ENCODE assay signal across 8 cellular contexts in genomic region chr11:85810871-85811611, GRCh38. TPM values are rescaled to one million over a fixed set of nuclear protein-coding genes. Genes with fewer than 3 reads are reported as not detected.
DNase-seq lines count a peak whose midpoint lies in the region; ATAC-seq lines count a peak whose summit lies in the region.

Gene SYTL2, minus strand, starts transcription at chr11:85811141. Its CDS starts 53,416 bp downstream, at chr11:85757725.

- no peaks in the 10 kb centered on the region for H3K36me3 Mint-ChIP-seq in activated T-cell treated with anti-CD3 and anti-CD28 coated beads, Interleukin-2, amount 50 U/mL, for 24 hours (ENCODE audit: low read depth)

- H3K4me1 ChIP-seq in NT2/D1 (ENCODE audit: insufficient read depth, insufficient read length) = no peaks in the 10 kb centered on the region
- H3K4me1 ChIP-seq in muscle layer of colon (ENCODE audit: insufficient read depth, low read length) = peaks cover 6% of the 10 kb centered on the region

- no peaks in the 10 kb centered on the region for H3K36me3 ChIP-seq in NT2/D1 (ENCODE audit: insufficient read depth, insufficient read length, low read length)
- H3K36me3 ChIP-seq in muscle layer of colon (ENCODE audit: insufficient read depth, low read length) = no peaks in the 10 kb centered on the region

- ATAC-seq in GM19035 (IDR thresholded peaks at IDR 0.05; ENCODE audit: unreplicated experiment) = peak; percentile 84
- ATAC-seq in HG03196 (IDR thresholded peaks at IDR 0.05; ENCODE audit: unreplicated experiment) = peak; percentile 74
- peak; percentile 92 for ATAC-seq in esophagus mucosa

- H3K27ac Mint-ChIP-seq in activated T-cell treated with anti-CD3 and anti-CD28 coated beads, Interleukin-2, amount 50 U/mL, for 24 hours = peak within 1 kb of the TSS; percentile 79

- peak within 1 kb of the TSS; percentile 81 for H3K4me3 Mint-ChIP-seq in activated T-cell treated with anti-CD3 and anti-CD28 coated beads, Interleukin-2, amount 50 U/mL, for 24 hours

- H3K9me3 ChIP-seq in NT2/D1 (ENCODE audit: insufficient read depth, low read length) (no peaks in the 10 kb centered on the region), muscle layer of colon (ENCODE audit: low read length) (no peaks in the 10 kb centered on the region)

- DNase-seq in Ammon's horn (ENCODE audit: low spot score) = peak; percentile 80
- peak; percentile 51 for DNase-seq in NT2/D1 (ENCODE audit: low read depth, low spot score)
- DNase-seq in activated T-cell treated with anti-CD3 and anti-CD28 coated beads, Interleukin-2, amount 50 U/mL, for 24 hours = peak; percentile 87
- peak; percentile 80 for DNase-seq in stimulated activated CD8-positive, alpha-beta memory T cell treated with anti-CD3 and anti-CD28 coated beads, Interleukin-4, amount 100 ng/mL, for 48 hours

- H3K4me3 ChIP-seq in NT2/D1 (ENCODE audit: insufficient read length, low read depth) = peak within 1 kb of the TSS; percentile 67
- H3K4me3 ChIP-seq in muscle layer of colon (ENCODE audit: low read depth in 1 of 2, low read length in 2 of 2) = peak within 1 kb of the TSS; percentile 47 to 83

- peaks cover 45% of the 10 kb centered on the region for H3K4me1 Mint-ChIP-seq in activated T-cell treated with anti-CD3 and anti-CD28 coated beads, Interleukin-2, amount 50 U/mL, for 24 hours (ENCODE audit: low read depth)

- H3K27me3 ChIP-seq in NT2/D1 (ENCODE audit: insufficient read depth, insufficient read length) (peaks cover 35% of the 10 kb centered on the region), muscle layer of colon (ENCODE audit: control insufficient read depth in 1 of 2, insufficient read depth in 2 of 2, low read length in 2 of 2) (no peaks in the 10 kb centered on the region)

- no peaks in the 10 kb centered on the region for H3K9me3 Mint-ChIP-seq in activated T-cell treated with anti-CD3 and anti-CD28 coated beads, Interleukin-2, amount 50 U/mL, for 24 hours

- H3K27me3 Mint-ChIP-seq in activated T-cell treated with anti-CD3 and anti-CD28 coated beads, Interleukin-2, amount 50 U/mL, for 24 hours = no peaks in the 10 kb centered on the region

- peak within 1 kb of the TSS; percentile 61 for H3K9ac ChIP-seq in NT2/D1 (ENCODE audit: insufficient read length, low read depth)
- H3K9ac ChIP-seq in muscle layer of colon (ENCODE audit: low read length) = no peak within 1 kb of the TSS

- H3K27ac ChIP-seq in muscle layer of colon (ENCODE audit: low read depth, low read length) = no peak within 1 kb of the TSS

RNA-seq across cellular contexts. Expression of gene SYTL2, which starts in this region (rescaled TPM):
- total RNA-seq in esophagus mucosa = 4.9 TPM
